Comparison of ENCODE assay signal across 8 cellular contexts in the genomic region with DNA sequence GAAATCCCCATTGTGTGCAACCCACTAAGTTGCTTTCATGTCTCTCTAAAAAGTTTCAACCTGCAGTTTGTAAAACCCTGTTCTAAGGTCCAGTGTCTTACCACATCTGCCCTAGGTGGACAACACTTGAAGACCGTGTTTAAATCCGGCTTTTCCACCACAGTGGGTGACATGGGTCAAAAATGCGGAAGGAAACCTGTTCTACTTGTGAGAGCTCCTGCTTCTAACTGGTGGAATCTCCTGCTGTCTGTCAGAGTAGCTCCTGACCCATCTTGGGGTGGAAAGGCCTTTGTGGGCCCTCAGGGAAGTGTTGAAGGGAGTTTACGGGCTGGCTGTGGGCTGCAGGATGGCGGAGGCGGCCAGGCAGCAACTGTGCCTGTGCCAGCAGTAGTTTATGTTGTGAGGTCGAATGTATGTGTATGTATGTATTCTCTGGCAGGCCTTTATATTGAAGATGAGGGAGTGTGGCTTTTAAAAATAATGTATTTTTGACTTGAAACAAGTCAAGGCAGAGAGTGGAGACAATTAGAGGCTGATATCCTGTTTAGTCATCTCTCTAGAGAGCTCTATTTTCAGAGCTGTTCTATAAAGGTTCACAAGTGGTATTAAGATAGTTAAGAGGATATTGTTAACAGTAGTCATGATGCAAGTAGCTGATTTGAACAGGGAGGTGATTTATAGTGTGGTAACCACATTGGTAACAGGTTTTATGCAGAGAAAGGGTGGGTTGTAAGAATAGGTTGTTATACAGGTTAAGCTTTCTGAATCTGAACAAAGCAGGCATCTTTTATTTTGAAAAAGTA.
DNase-seq lines count a peak whose midpoint lies in the region; ATAC-seq and TF ChIP-seq lines count a peak whose summit lies in the region.

No MANE protein-coding gene starts in this region.

- TF ChIP-seq POLR2A in body of pancreas (IDR thresholded peaks at IDR 0.05): no peak

- H3K4me1 ChIP-seq in ACC112 (ENCODE audit: control insufficient read depth, insufficient read depth, low read length, unreplicated experiment) (peaks cover 19% of the 10 kb centered on the region), skeletal muscle tissue (ENCODE audit: control insufficient read depth in 3 of 3, insufficient read depth in 3 of 3, low read length in 3 of 3) (peaks cover 13 to 22% (median 19%) of the 10 kb centered on the region in 3 donors), body of pancreas (no peaks in the 10 kb centered on the region)

- intact Hi-C loops in body of pancreas (cut with DNase I): no loop called here

- H3K27me3 Mint-ChIP-seq in central memory CD8-positive, alpha-beta T cell: no peaks in the 10 kb centered on the region

- WGBS in body of pancreas, 2 donors: 70 to 86% methylated on average over 7 of the region's 7 CpGs

- H3K4me3 Mint-ChIP-seq in central memory CD8-positive, alpha-beta T cell: no peak overlapping the region

- H3K27ac ChIP-seq in ACC112 (ENCODE audit: low read depth, low read length) (peak overlapping the region; percentile 76), skeletal muscle tissue (ENCODE audit: low read depth, low read length) (peak overlapping the region; percentile 42), body of pancreas (no peak overlapping the region)

- no peak overlapping the region for H3K4me3 ChIP-seq in ACC112 (ENCODE audit: low read depth, low read length)
- H3K4me3 ChIP-seq in skeletal muscle tissue (ENCODE audit: low read length in 3 of 3): no peak overlapping the region
- H3K4me3 ChIP-seq in body of pancreas: no peak overlapping the region

- peak overlapping the region; percentile 29 for H2AFZ ChIP-seq in ACC112 (ENCODE audit: low read length, unreplicated experiment)

- DNase-seq in NOMO-1 (lab: John Stamatoyannopoulos, UW; ENCODE audit: unreplicated experiment in 2 of 2) (peak; percentile 30 to 58), body of pancreas (no peak), cortex of kidney (lab: John Stamatoyannopoulos, UW) (no peak)
- no peak for DNase-seq in central memory CD8-positive, alpha-beta T cell (ENCODE audit: low spot score in 2 of 2)

- ATAC-seq in GM18511 (IDR thresholded peaks at IDR 0.05; ENCODE audit: unreplicated experiment) (peak; percentile 79), HG03060 (IDR thresholded peaks at IDR 0.05; ENCODE audit: low read depth, unreplicated experiment) (peak; percentile 82), body of pancreas (no peak)
- ATAC-seq in central memory CD8-positive, alpha-beta T cell (replicated peaks; ENCODE audit: extremely low read depth, poor library complexity, severe bottlenecking): peak; percentile 76

- H3K36me3 ChIP-seq in ACC112 (ENCODE audit: insufficient read depth, low read length) (no peaks in the 10 kb centered on the region), skeletal muscle tissue (ENCODE audit: control insufficient read depth in 3 of 3, insufficient read depth in 3 of 3, low read length in 3 of 3) (no peaks in the 10 kb centered on the region), body of pancreas (replicated peaks in 1 of 2; ENCODE audit: insufficient read depth in 1 of 2, low read depth in 2 of 2) (no peaks in the 10 kb centered on the region)

- no peaks in the 10 kb centered on the region for H3K9me3 ChIP-seq in skeletal muscle tissue (ENCODE audit: control insufficient read depth in 3 of 3, low read length in 3 of 3)
- no peaks in the 10 kb centered on the region for H3K9me3 ChIP-seq in body of pancreas

- no peak for TF ChIP-seq CTCF in body of pancreas (IDR thresholded peaks at IDR 0.05)

- peaks cover 29% of the 10 kb centered on the region for H3K36me3 Mint-ChIP-seq in central memory CD8-positive, alpha-beta T cell (ENCODE audit: insufficient read depth)

- no peak overlapping the region for H3K27ac Mint-ChIP-seq in central memory CD8-positive, alpha-beta T cell (ENCODE audit: low read depth)

- H3K27me3 ChIP-seq in ACC112 (ENCODE audit: insufficient read depth, low read length) (no peaks in the 10 kb centered on the region), skeletal muscle tissue (ENCODE audit: control insufficient read depth in 3 of 3, insufficient read depth in 3 of 3, low read length in 3 of 3) (no peaks in the 10 kb centered on the region), body of pancreas (no peaks in the 10 kb centered on the region)

- H3K9ac ChIP-seq in skeletal muscle tissue (ENCODE audit: low read depth in 1 of 3, low read length in 3 of 3): no peak overlapping the region

- H3K4me1 Mint-ChIP-seq in central memory CD8-positive, alpha-beta T cell: no peaks in the 10 kb centered on the region

- H3K79me2 ChIP-seq in ACC112 (ENCODE audit: control insufficient read depth, insufficient read depth, low read length, unreplicated experiment): no peaks in the 10 kb centered on the region

- H3K9me3 Mint-ChIP-seq in central memory CD8-positive, alpha-beta T cell: no peaks in the 10 kb centered on the region

Comparison
In these comparisons a context has a peak if more than half of its experiments do, and no peak if none do; other contexts are left out.
1. H3K27ac ChIP-seq: peak in ACC112 (single experiment) and skeletal muscle tissue (single experiment); none in body of pancreas (0 of 4).
2. DNase-seq: peak in NOMO-1 (2 of 2); none in central memory CD8-positive, alpha-beta T cell (0 of 2), body of pancreas (0 of 4) and cortex of kidney (single experiment).